In the genomic region with DNA sequence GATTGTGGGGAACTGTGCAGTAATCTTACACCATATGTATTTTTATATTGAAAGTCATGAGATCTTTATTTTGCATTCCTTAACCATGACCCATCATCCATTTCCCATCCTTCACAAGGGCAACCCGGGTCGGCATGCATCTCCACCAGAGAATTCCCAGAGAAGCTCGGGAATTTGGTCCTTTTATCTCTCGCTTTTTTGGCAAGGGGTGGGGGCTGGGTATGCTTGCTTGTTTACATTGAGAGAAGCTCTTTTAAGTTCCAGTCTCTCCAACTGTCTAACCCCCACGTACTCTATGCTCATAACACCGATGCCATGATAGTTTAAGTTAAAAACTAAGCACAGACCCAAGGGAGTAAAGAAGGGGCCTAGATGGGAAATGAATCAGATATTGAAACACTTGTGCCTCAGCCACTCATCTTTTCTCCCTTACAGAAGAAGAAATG, we compare ENCODE assay signal across 15 cellular contexts.
A peak's percentile ranks its signal among the peaks of the same experiment; 100 is the strongest.
DNase-seq lines count a peak whose midpoint lies in the region; ATAC-seq, FAIRE-seq and TF ChIP-seq lines count a peak whose summit lies in the region.
"Had no signal": no experiment of that assay in that cellular context is flagged by ENCODE, and none has a peak within 500 bp of the region (broad histone marks: within the 10 kb centered on the region; RNA-seq: fewer than 3 reads in every experiment).

No MANE protein-coding gene starts in this region.

- FAIRE-seq in A549 (lab: Jason Lieb, UNC) (no peak), HTR-8/SVneo (lab: Jason Lieb, UNC) (no peak), bronchial epithelial cell (lab: Jason Lieb, UNC) (no peak)

- no peak for TF ChIP-seq CTCF in A549 (IDR thresholded peaks at IDR 0.05)
- TF ChIP-seq CTCF in bronchial epithelial cell (IDR thresholded peaks at IDR 0.05; ENCODE audit: insufficient read depth, low read length, severe bottlenecking) = no peak
- TF ChIP-seq CTCF in thyroid gland (IDR thresholded peaks at IDR 0.05) = no peak

- no peaks in the 10 kb centered on the region for H3K9me3 ChIP-seq in A549
- no peaks in the 10 kb centered on the region for H3K9me3 ChIP-seq in thyroid gland
- H3K9me3 ChIP-seq in aorta (ENCODE audit: control insufficient read depth, low read length) = no peaks in the 10 kb centered on the region
- H3K9me3 ChIP-seq: Peyer's patch, right lobe of liver had no signal

- H3K4me2 ChIP-seq in A549 = peak overlapping the region; percentile 45

- no peaks in the 10 kb centered on the region for H3K4me1 Mint-ChIP-seq in activated T-cell treated with anti-CD3 and anti-CD28 coated beads, Interleukin-2, amount 50 U/mL, for 72 hours (ENCODE audit: low read depth)
- H3K4me1 Mint-ChIP-seq: activated naive CD4-positive, alpha-beta T cell treated with anti-CD3 and anti-CD28 coated beads, Interleukin-2, amount 50 U/mL, for 24 hours had no signal

- peaks cover 6% of the 10 kb centered on the region for H3K27me3 Mint-ChIP-seq in activated T-cell treated with anti-CD3 and anti-CD28 coated beads, Interleukin-2, amount 50 U/mL, for 72 hours (ENCODE audit: low read depth)

- DNase-seq in A549 (ENCODE audit: low read depth in 1 of 2, low spot score in 1 of 2) (no peak), HTR-8/SVneo (ENCODE audit: insufficient read length, low spot score) (peak; percentile 48), bronchial epithelial cell (ENCODE audit: low read depth) (peak; percentile 38), kidney tubule cell (ENCODE audit: low spot score) (peak; percentile 9), NCI-H1048 (lab: John Stamatoyannopoulos, UW) (no peak), thyroid gland (no peak), aorta (no peak)
- DNase-seq in activated T-cell treated with anti-CD3 and anti-CD28 coated beads, Interleukin-2, amount 50 U/mL, for 72 hours = no peak
- DNase-seq: DMS79 treated with DMSO at 0.1 percent for 48 hours; effector CD4-positive, alpha-beta T cell; Kasumi-1; NCI-H2107; Peyer's patch; right lobe of liver had no signal

- no peak overlapping the region for H3K4me3 Mint-ChIP-seq in activated T-cell treated with anti-CD3 and anti-CD28 coated beads, Interleukin-2, amount 50 U/mL, for 72 hours
- H3K4me3 Mint-ChIP-seq: activated naive CD4-positive, alpha-beta T cell treated with anti-CD3 and anti-CD28 coated beads, Interleukin-2, amount 50 U/mL, for 24 hours had no signal

- POLR2A ChIA-PET in A549 (lab: Yijun Ruan, JAX) = no interaction called here

- no peak for TF ChIP-seq RAD21 in A549 (conservative IDR thresholded peaks at IDR 0.05 in 1 of 2, IDR thresholded peaks at IDR 0.05 in 1 of 2)

- H3K36me3 ChIP-seq in bronchial epithelial cell (ENCODE audit: control insufficient read depth, insufficient read depth, low read length) (no peaks in the 10 kb centered on the region), thyroid gland (no peaks in the 10 kb centered on the region), aorta (ENCODE audit: control insufficient read depth in 1 of 2, insufficient read depth in 2 of 2, low read length in 1 of 2) (no peaks in the 10 kb centered on the region)
- H3K36me3 ChIP-seq: Peyer's patch, right lobe of liver had no signal

- intact Hi-C loops in thyroid gland (cut with DNase I) (no loop called here), aorta (cut with DNase I) (loop anchor here in 1 of 2 donors (10.0 kb wide), 1 partner anchor 1389 kb away; no protein-coding TSS in a partner anchor)

- CTCF ChIA-PET in A549 (lab: Yijun Ruan, JAX) = interaction anchor here (0.5 to 2.0 kb wide), 5 partner anchors 10 to 1363 kb away, joined by 3 to 7 read pairs (median 3); no protein-coding TSS in a partner anchor

- no peak; a peak in 1 of 5 replicates for TF ChIP-seq EP300 in A549 (IDR thresholded peaks at IDR 0.05)

- TF ChIP-seq POLR2A in A549 (IDR thresholded peaks at IDR 0.05; ENCODE audit: low read length) (no peak), thyroid gland (IDR thresholded peaks at IDR 0.05) (no peak)

- no peaks in the 10 kb centered on the region for H3K9me3 Mint-ChIP-seq in activated T-cell treated with anti-CD3 and anti-CD28 coated beads, Interleukin-2, amount 50 U/mL, for 72 hours
- H3K9me3 Mint-ChIP-seq: activated naive CD4-positive, alpha-beta T cell treated with anti-CD3 and anti-CD28 coated beads, Interleukin-2, amount 50 U/mL, for 24 hours had no signal

- no peaks in the 10 kb centered on the region for H3K27me3 ChIP-seq in bronchial epithelial cell (ENCODE audit: control insufficient read depth, insufficient read depth, low read length)
- no peaks in the 10 kb centered on the region for H3K27me3 ChIP-seq in thyroid gland
- no peaks in the 10 kb centered on the region for H3K27me3 ChIP-seq in aorta (ENCODE audit: control insufficient read depth in 1 of 2, insufficient read depth in 2 of 2, low read length in 1 of 2)
- H3K27me3 ChIP-seq: Peyer's patch, right lobe of liver had no signal

- H3K4me1 ChIP-seq in A549 (peaks cover 15% of the 10 kb centered on the region; the same call in 1 of the 3 replicates), thyroid gland (peaks cover 12 to 22% of the 10 kb centered on the region in 2 donors), aorta (ENCODE audit: control insufficient read depth in 1 of 2, insufficient read depth in 2 of 2, low read length in 2 of 2) (no peaks in the 10 kb centered on the region)
- H3K4me1 ChIP-seq: Peyer's patch, right lobe of liver had no signal

- H3K36me3 Mint-ChIP-seq in activated T-cell treated with anti-CD3 and anti-CD28 coated beads, Interleukin-2, amount 50 U/mL, for 72 hours (ENCODE audit: insufficient read depth in 2 of 2) = no peaks in the 10 kb centered on the region
- H3K36me3 Mint-ChIP-seq: activated naive CD4-positive, alpha-beta T cell treated with anti-CD3 and anti-CD28 coated beads, Interleukin-2, amount 50 U/mL, for 24 hours had no signal

- H3K27ac ChIP-seq in A549 = peak overlapping the region in 1 of 2 experiments; percentile 42; a peak in 2 of 6 replicates
- peak overlapping the region in 1 of 3 donors; percentile 51 for H3K27ac ChIP-seq in thyroid gland
- no peak overlapping the region for H3K27ac ChIP-seq in aorta (ENCODE audit: low read depth in 1 of 2, low read length in 2 of 2)
- H3K27ac ChIP-seq: Peyer's patch, right lobe of liver had no signal

- no peak overlapping the region for H3K4me3 ChIP-seq in A549
- H3K4me3 ChIP-seq in bronchial epithelial cell (ENCODE audit: low read depth, low read length) = no peak overlapping the region
- no peak overlapping the region for H3K4me3 ChIP-seq in thyroid gland (replicated peaks in 1 of 3)
- H3K4me3 ChIP-seq in aorta (ENCODE audit: low read length in 2 of 2) = no peak overlapping the region
- H3K4me3 ChIP-seq: Peyer's patch, right lobe of liver had no signal

- 32% methylated on average over 6 of the region's 6 CpGs for WGBS in A549 (ENCODE audit: missing lambda C conversion rate)
- 70 to 71% methylated on average over 6 of the region's 6 CpGs for WGBS in thyroid gland, 2 donors
- 59 to 66% methylated on average over 6 of the region's 6 CpGs for WGBS in aorta, 2 donors

- peak in 1 of 2 experiments; percentile 67; a peak in 3 of 6 replicates for ATAC-seq in A549
- ATAC-seq in activated T-cell treated with anti-CD3 and anti-CD28 coated beads, Interleukin-2, amount 50 U/mL, for 72 hours (replicated peaks in 1 of 2) = no peak
- ATAC-seq in aorta (ENCODE audit: low FRiP score) = no peak
- ATAC-seq: right lobe of liver had no signal

- no peak overlapping the region for H3K27ac Mint-ChIP-seq in activated T-cell treated with anti-CD3 and anti-CD28 coated beads, Interleukin-2, amount 50 U/mL, for 72 hours
- H3K27ac Mint-ChIP-seq: activated naive CD4-positive, alpha-beta T cell treated with anti-CD3 and anti-CD28 coated beads, Interleukin-2, amount 50 U/mL, for 24 hours had no signal

TF ChIP-seq in A549, 52 proteins besides CTCF, POLR2A, EP300 and RAD21:
- no peak for TF ChIP-seq HMGXB4 (CRISPR knock-in tag; IDR thresholded peaks at IDR 0.05; ENCODE audit: borderline replicate concordance)
- TF ChIP-seq PHF8 (IDR thresholded peaks at IDR 0.05; ENCODE audit: borderline replicate concordance, low read depth) = no peak
- no peak for TF ChIP-seq ESRRA (IDR thresholded peaks at IDR 0.05; ENCODE audit: borderline replicate concordance, low read length)
- no peak for TF ChIP-seq FOXS1 (CRISPR knock-in tag; IDR thresholded peaks at IDR 0.05)
- no peak for TF ChIP-seq FOSL2 (IDR thresholded peaks at IDR 0.05)
- peak; percentile 40 for TF ChIP-seq FOSL2 (CRISPR knock-in tag; IDR thresholded peaks at IDR 0.05)
- TF ChIP-seq JUNB (IDR thresholded peaks at IDR 0.05) = no peak
- TF ChIP-seq RNF2 (IDR thresholded peaks at IDR 0.05; ENCODE audit: borderline replicate concordance, low read depth) = no peak

Comparison
In these comparisons a context has a peak if more than half of its experiments do, and no peak if none do; other contexts are left out.
1. DNase-seq: peak in HTR-8/SVneo (single experiment), bronchial epithelial cell (single experiment) and kidney tubule cell (single experiment); none in A549 (0 of 2), NCI-H1048 (single experiment), thyroid gland (0 of 2), activated T-cell treated with anti-CD3 and anti-CD28 coated beads, Interleukin-2, amount 50 U/mL, for 72 hours (0 of 2) and aorta (0 of 2).